In genomic region chr21:46433116-46433515, GRCh38 we compare ENCODE assay signal across 4 cellular contexts. TPM values are rescaled to one million over a fixed set of nuclear protein-coding genes. Genes with fewer than 3 reads are reported as not detected.
DNase-seq lines count a peak whose midpoint lies in the region; ATAC-seq lines count a peak whose summit lies in the region.
"Not testable (repeated sequence)": the region's sequence is repeated elsewhere in the genome, so short reads cannot be mapped to it uniquely, and the experiment has no call there.

No MANE protein-coding gene starts in this region.

- peaks cover 40% of the 10 kb centered on the region for H3K36me3 Mint-ChIP-seq in activated CD4-positive, alpha-beta T cell treated with anti-CD3 and anti-CD28 coated beads, Interleukin-2, amount 10 ng/mL, durations not matched to agents 7 days and 5 days (ENCODE audit: low read depth)
- peaks cover 21 to 44% (median 36%) of the 10 kb centered on the region in 3 donors for H3K36me3 Mint-ChIP-seq in immature natural killer cell
- peaks cover 0 to 61% (median 16%) of the 10 kb centered on the region in 3 donors for H3K36me3 Mint-ChIP-seq in naive thymus-derived CD8-positive, alpha-beta T cell

- not testable (repeated sequence) for H3K9me3 Mint-ChIP-seq in activated CD4-positive, alpha-beta T cell treated with anti-CD3 and anti-CD28 coated beads, Interleukin-2, amount 10 ng/mL, durations not matched to agents 7 days and 5 days; immature natural killer cell; naive thymus-derived CD8-positive, alpha-beta T cell

- not testable (repeated sequence) for H3K4me1 Mint-ChIP-seq in activated CD4-positive, alpha-beta T cell treated with anti-CD3 and anti-CD28 coated beads, Interleukin-2, amount 10 ng/mL, durations not matched to agents 7 days and 5 days; immature natural killer cell
- H3K4me1 Mint-ChIP-seq in naive thymus-derived CD8-positive, alpha-beta T cell, result peaks cover 11 to 43% (median 29%) of the 10 kb centered on the region in 4 donors

- not testable (repeated sequence) for H3K27me3 Mint-ChIP-seq in activated CD4-positive, alpha-beta T cell treated with anti-CD3 and anti-CD28 coated beads, Interleukin-2, amount 10 ng/mL, durations not matched to agents 7 days and 5 days; immature natural killer cell (ENCODE audit: low read depth in 3 of 3); naive thymus-derived CD8-positive, alpha-beta T cell

- peak overlapping the region; percentile 25 for H3K27ac Mint-ChIP-seq in activated CD4-positive, alpha-beta T cell treated with anti-CD3 and anti-CD28 coated beads, Interleukin-2, amount 10 ng/mL, durations not matched to agents 7 days and 5 days
- H3K27ac Mint-ChIP-seq in immature natural killer cell, result peak overlapping the region in 4 of 6 donors; percentile 45 to 68 (median 48)
- peak overlapping the region in 6 of 10 donors; percentile 41 to 95 (median 70) for H3K27ac Mint-ChIP-seq in naive thymus-derived CD8-positive, alpha-beta T cell

- CTCF ChIA-PET in activated CD4-positive, alpha-beta T cell treated with anti-CD3 and anti-CD28 coated beads, Interleukin-2, amount 10 ng/mL, durations not matched to agents 7 days and 5 days (lab: Charles Lee), result not testable (repeated sequence)

- ATAC-seq in Right ventricle myocardium inferior; naive thymus-derived CD8-positive, alpha-beta T cell: not testable (repeated sequence)

- intact Hi-C loops in Right ventricle myocardium inferior (cut with DNase I), result not testable (repeated sequence)

- H3K4me3 Mint-ChIP-seq in activated CD4-positive, alpha-beta T cell treated with anti-CD3 and anti-CD28 coated beads, Interleukin-2, amount 10 ng/mL, durations not matched to agents 7 days and 5 days; immature natural killer cell: not testable (repeated sequence)
- peak overlapping the region in 6 of 10 donors; percentile 41 to 78 (median 56) for H3K4me3 Mint-ChIP-seq in naive thymus-derived CD8-positive, alpha-beta T cell

- DNase-seq in activated CD4-positive, alpha-beta T cell treated with anti-CD3 and anti-CD28 coated beads, Interleukin-2, amount 10 ng/mL, durations not matched to agents 7 days and 5 days; immature natural killer cell; naive thymus-derived CD8-positive, alpha-beta T cell: not testable (repeated sequence)
- peak; percentile 33 for DNase-seq in Right ventricle myocardium inferior (ENCODE audit: missing footprints)

- POLR2A ChIA-PET in activated CD4-positive, alpha-beta T cell treated with anti-CD3 and anti-CD28 coated beads, Interleukin-2, amount 10 ng/mL, durations not matched to agents 7 days and 5 days (lab: Charles Lee), result not testable (repeated sequence)
- POLR2A ChIA-PET in naive thymus-derived CD8-positive, alpha-beta T cell (lab: Charles Lee), result interaction anchor here (0.7 to 5.3 kb wide), 4 partner anchors 8 to 119 kb away, joined by 3 to 65 read pairs (median 6); no protein-coding TSS in a partner anchor

RNA-seq across cellular contexts. Expression of gene DIP2A, which starts 25.6 kb away (rescaled TPM):
- 10 to 100 TPM; 57.6 to 62.1 TPM for total RNA-seq in activated CD4-positive, alpha-beta T cell treated with anti-CD3 and anti-CD28 coated beads, Interleukin-2, amount 10 ng/mL, durations not matched to agents 7 days and 5 days
- 23.9 TPM for total RNA-seq in Right ventricle myocardium inferior
- 10 to 100 TPM; 23.1 to 64.8 (median 26.9) TPM for polyA plus RNA-seq in immature natural killer cell
- 100 to 1,000 TPM; 158 to 163 TPM for total RNA-seq in naive thymus-derived CD8-positive, alpha-beta T cell
- 10 to 100 TPM; 26.8 to 33.6 (median 28.6) TPM for polyA plus RNA-seq in naive thymus-derived CD8-positive, alpha-beta T cell
